Comparison of ENCODE assay signal across 1 cellular context in genomic region chr9:35948901-35949318, GRCh38.
TF ChIP-seq lines count a peak whose summit lies in the region.

No MANE protein-coding gene starts in this region.

TF ChIP-seq in HCT116, 20 proteins besides CTCF, POLR2A, EP300 and RAD21:
- TF ChIP-seq POLR2AphosphoS5 (IDR thresholded peaks at IDR 0.05; ENCODE audit: low read depth, low read length) (no peak), EZH2 (IDR thresholded peaks at IDR 0.05) (no peak), REST (IDR thresholded peaks at IDR 0.05; ENCODE audit: low read depth) (no peak), EGR1 (IDR thresholded peaks at IDR 0.05; ENCODE audit: low read depth) (no peak), MAX (IDR thresholded peaks at IDR 0.05) (no peak), ZNF274 (IDR thresholded peaks at IDR 0.05; ENCODE audit: low read depth, low read length) (no peak), ELF1 (IDR thresholded peaks at IDR 0.05; ENCODE audit: borderline replicate concordance, low read depth) (no peak), ATF3 (IDR thresholded peaks at IDR 0.05) (no peak), SRF (IDR thresholded peaks at IDR 0.05; ENCODE audit: low read depth) (no peak), FOSL1 (IDR thresholded peaks at IDR 0.05; ENCODE audit: low read depth) (no peak), YY1 (IDR thresholded peaks at IDR 0.05; ENCODE audit: extremely low read depth, insufficient replicate concordance, low read depth, low read length) (no peak), SP1 (IDR thresholded peaks at IDR 0.05; ENCODE audit: low read depth) (no peak), ZBTB33 (IDR thresholded peaks at IDR 0.05; ENCODE audit: extremely low read depth, insufficient replicate concordance, low read length) (no peak), ZFX (IDR thresholded peaks at IDR 0.05) (no peak), EZH2phosphoT487 (IDR thresholded peaks at IDR 0.05; ENCODE audit: borderline replicate concordance) (no peak)
